In the genomic region with DNA sequence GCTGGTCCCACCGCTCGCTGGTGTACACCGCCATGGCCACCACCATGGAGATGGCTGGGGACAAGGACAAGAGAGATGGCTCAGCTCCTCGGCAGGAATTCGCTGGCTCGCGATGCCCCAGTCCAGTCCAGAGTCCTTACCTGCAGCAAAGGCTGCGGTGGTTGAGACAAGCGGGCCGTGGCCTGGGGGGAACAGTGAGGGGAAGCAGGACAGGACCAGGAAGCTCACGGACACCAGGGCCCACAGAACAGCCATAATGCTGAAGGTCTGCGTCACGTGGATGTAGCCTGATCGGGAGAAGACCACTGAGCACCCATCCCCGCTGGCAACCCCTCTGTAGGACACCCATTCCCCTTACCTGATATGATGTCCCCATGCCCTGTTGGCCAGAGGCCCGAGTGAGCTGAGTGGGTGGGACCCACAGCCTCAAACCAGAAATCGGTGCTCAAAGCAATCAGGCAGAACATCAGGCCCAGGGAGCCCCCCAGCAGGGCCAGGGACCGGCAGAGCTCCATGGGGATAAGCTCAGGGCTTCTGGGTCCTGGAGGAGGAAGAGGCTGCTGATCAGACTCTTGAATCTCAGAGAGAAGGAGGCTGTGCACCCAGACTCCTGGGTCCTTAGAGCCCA, we compare ENCODE assay signal across 1 cellular context.
TF ChIP-seq lines count a peak whose summit lies in the region.

No MANE protein-coding gene starts in this region.

TF ChIP-seq in H1, 55 proteins besides CTCF, POLR2A, EP300 and RAD21:
- TF ChIP-seq, protein P1, sequence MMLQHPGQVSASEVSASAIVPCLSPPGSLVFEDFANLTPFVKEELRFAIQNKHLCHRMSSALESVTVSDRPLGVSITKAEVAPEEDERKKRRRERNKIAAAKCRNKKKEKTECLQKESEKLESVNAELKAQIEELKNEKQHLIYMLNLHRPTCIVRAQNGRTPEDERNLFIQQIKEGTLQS (IDR thresholded peaks at IDR 0.05; ENCODE audit: insufficient read depth, low read depth, low read length): no peak
- TF ChIP-seq BACH1 (IDR thresholded peaks at IDR 0.05; ENCODE audit: low read length) (no peak), RNF2 (IDR thresholded peaks at IDR 0.05; ENCODE audit: borderline replicate concordance, low read depth, low read length, missing control alignments, poor library complexity, severe bottlenecking) (no peak), GTF2F1 (IDR thresholded peaks at IDR 0.05; ENCODE audit: borderline replicate concordance, low read depth, low read length) (no peak), HDAC6 (IDR thresholded peaks at IDR 0.05; ENCODE audit: low read depth, low read length) (no peak), TBP (IDR thresholded peaks at IDR 0.05; ENCODE audit: low read depth, low read length) (no peak), SIRT6 (IDR thresholded peaks at IDR 0.05; ENCODE audit: low read length) (no peak), TAF1 (IDR thresholded peaks at IDR 0.05; ENCODE audit: low read depth, low read length) (no peak), HDAC2 (IDR thresholded peaks at IDR 0.05; ENCODE audit: borderline replicate concordance in 1 of 2, low read depth in 2 of 2, low read length in 2 of 2) (no peak), POU5F1 (IDR thresholded peaks at IDR 0.05; ENCODE audit: low read depth, low read length) (no peak), RXRA (IDR thresholded peaks at IDR 0.05; ENCODE audit: insufficient read depth, low read depth, low read length) (no peak), CHD2 (IDR thresholded peaks at IDR 0.05; ENCODE audit: low read length) (no peak)
- TF ChIP-seq, protein P2, sequence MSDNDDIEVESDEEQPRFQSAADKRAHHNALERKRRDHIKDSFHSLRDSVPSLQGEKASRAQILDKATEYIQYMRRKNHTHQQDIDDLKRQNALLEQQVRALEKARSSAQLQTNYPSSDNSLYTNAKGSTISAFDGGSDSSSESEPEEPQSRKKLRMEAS (IDR thresholded peaks at IDR 0.05): no peak
- TF ChIP-seq, protein P3, sequence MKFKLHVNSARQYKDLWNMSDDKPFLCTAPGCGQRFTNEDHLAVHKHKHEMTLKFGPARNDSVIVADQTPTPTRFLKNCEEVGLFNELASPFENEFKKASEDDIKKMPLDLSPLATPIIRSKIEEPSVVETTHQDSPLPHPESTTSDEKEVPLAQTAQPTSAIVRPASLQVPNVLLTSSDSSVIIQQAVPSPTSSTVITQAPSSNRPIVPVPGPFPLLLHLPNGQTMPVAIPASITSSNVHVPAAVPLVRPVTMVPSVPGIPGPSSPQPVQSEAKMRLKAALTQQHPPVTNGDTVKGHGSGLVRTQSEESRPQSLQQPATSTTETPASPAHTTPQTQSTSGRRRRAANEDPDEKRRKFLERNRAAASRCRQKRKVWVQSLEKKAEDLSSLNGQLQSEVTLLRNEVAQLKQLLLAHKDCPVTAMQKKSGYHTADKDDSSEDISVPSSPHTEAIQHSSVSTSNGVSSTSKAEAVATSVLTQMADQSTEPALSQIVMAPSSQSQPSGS (IDR thresholded peaks at IDR 0.05; ENCODE audit: low read length): no peak
TF ChIP-seq in H1: peak in this region for 0.
